ENCODE assay signal across 1 cellular context in genomic region chr11:43923327-43924111, GRCh38.
TF ChIP-seq lines count a peak whose summit lies in the region.

No MANE protein-coding gene starts in this region.

TF ChIP-seq in H1, 55 proteins besides CTCF, POLR2A, EP300 and RAD21 (continued from another document):
- no peak for TF ChIP-seq NRF1 (IDR thresholded peaks at IDR 0.05; ENCODE audit: low read depth, low read length)
- TF ChIP-seq ZNF274 (IDR thresholded peaks at IDR 0.05; ENCODE audit: borderline replicate concordance, extremely low read depth, low read length) = no peak
- no peak for TF ChIP-seq SIX5 (IDR thresholded peaks at IDR 0.05; ENCODE audit: low read depth, low read length)
- TF ChIP-seq YY1 (IDR thresholded peaks at IDR 0.05; ENCODE audit: low read depth, low read length) = no peak
- TF ChIP-seq SUZ12 (IDR thresholded peaks at IDR 0.05; ENCODE audit: low read length) = no peak
- TF ChIP-seq POLR2AphosphoS5 (IDR thresholded peaks at IDR 0.05; ENCODE audit: low read depth, low read length) = no peak
- TF ChIP-seq CEBPB (IDR thresholded peaks at IDR 0.05; ENCODE audit: low read depth, low read length) = no peak
